In the genomic region with DNA sequence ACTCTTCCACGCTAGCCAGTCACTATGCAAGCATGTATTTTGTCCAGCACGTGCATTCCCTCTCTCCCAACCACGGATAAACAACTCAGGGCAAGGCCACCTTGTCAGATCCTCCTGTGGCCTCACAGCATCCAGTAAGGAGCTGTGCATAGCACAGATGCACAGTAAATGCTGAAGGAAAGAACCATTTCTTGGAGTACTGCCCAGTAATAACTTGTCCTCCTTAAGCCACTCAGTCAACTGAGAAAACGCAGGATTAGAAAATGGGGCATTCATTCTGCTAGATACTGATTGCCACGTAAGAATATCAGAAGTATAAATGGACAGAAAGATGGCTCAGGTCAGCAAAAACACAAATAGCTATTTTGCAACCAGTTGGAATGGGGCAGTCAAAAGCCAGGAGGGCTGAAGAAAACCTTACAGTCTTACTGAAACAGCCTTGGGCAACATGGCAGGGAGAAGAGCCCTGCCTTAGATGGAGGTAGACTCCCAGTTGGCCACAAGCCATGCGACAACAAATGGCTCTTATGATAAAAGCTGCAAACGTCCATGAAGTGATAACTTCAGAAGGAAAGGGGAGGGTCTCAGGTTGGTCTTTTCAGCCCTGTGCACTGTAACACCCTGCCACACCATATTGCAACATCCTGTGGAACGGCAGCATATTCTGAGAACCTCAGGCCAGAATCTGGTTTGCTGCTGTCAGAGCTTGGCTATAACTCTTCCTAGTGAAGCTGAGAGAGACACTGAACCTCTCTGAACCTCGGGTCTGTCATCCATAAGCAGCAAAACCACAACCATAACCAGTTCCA, we compare ENCODE assay signal across 18 cellular contexts. TPM values are rescaled to one million over a fixed set of nuclear protein-coding genes. Genes with fewer than 3 reads are reported as not detected.
A peak's percentile ranks its signal among the peaks of the same experiment; 100 is the strongest.
DNase-seq lines count a peak whose midpoint lies in the region; ATAC-seq and TF ChIP-seq lines count a peak whose summit lies in the region.
"Had no signal": no experiment of that assay in that cellular context is flagged by ENCODE, and none has a peak within 500 bp of the region (broad histone marks: within the 10 kb centered on the region; RNA-seq: fewer than 3 reads in every experiment).

No MANE protein-coding gene starts in this region.

- no peak overlapping the region for H4K8ac ChIP-seq in mesenchymal stem cell (ENCODE audit: low read length)

- no peak for ATAC-seq in T-helper 17 cell
- ATAC-seq: activated naive CD4-positive, alpha-beta T cell treated with anti-CD3 and anti-CD28 coated beads, Interleukin-2, amount 50 U/mL, for 72 hours; lower lobe of right lung had no signal

- H3K27me3 Mint-ChIP-seq in T-helper 17 cell, result peaks cover 21% of the 10 kb centered on the region

- 0 out of 2 replicates have a peak overlapping the region, but pooled peaks have one; percentile 2 for H3K27ac ChIP-seq in C4-2B
- H3K27ac ChIP-seq in mesenchymal stem cell (ENCODE audit: low read length, poor library complexity, severe bottlenecking), result no peak overlapping the region
- no peak overlapping the region for H3K27ac ChIP-seq in thyroid gland
- H3K27ac ChIP-seq: BLaER1, lower lobe of right lung had no signal

- no peak overlapping the region for H4K91ac ChIP-seq in mesenchymal stem cell (ENCODE audit: low read length)

- H3K9ac ChIP-seq in mesenchymal stem cell (ENCODE audit: low read length), result no peak overlapping the region
- H3K9ac ChIP-seq: BLaER1 had no signal

- H2BK15ac ChIP-seq in mesenchymal stem cell (ENCODE audit: low read depth, poor library complexity, severe bottlenecking), result no peak overlapping the region

- H2BK12ac ChIP-seq in mesenchymal stem cell (ENCODE audit: low read length in 2 of 2), result no peak overlapping the region

- H3K4me1 ChIP-seq in mesenchymal stem cell (ENCODE audit: control insufficient read depth, insufficient read depth, low read depth, low read length), result peaks cover 8% of the 10 kb centered on the region
- no peaks in the 10 kb centered on the region for H3K4me1 ChIP-seq in thyroid gland
- H3K4me1 ChIP-seq: lower lobe of right lung had no signal

- H3K79me1 ChIP-seq in mesenchymal stem cell (replicated peaks; ENCODE audit: low read length, poor library complexity, severe bottlenecking), result peaks cover 11% of the 10 kb centered on the region

- H3K9me3 ChIP-seq in mesenchymal stem cell (ENCODE audit: control insufficient read depth, low read length) (no peaks in the 10 kb centered on the region), T-helper 17 cell (ENCODE audit: control insufficient read depth, low read length, poor library complexity, severe bottlenecking) (no peaks in the 10 kb centered on the region), thyroid gland (no peaks in the 10 kb centered on the region)
- H3K9me3 ChIP-seq: lower lobe of right lung had no signal

- H3K23ac ChIP-seq in mesenchymal stem cell (ENCODE audit: low read length in 2 of 2), result no peak overlapping the region

- no peak overlapping the region for H2AFZ ChIP-seq in mesenchymal stem cell (ENCODE audit: low read depth, low read length)

- H3K4me2 ChIP-seq in mesenchymal stem cell (ENCODE audit: low read length, poor library complexity, severe bottlenecking), result no peak overlapping the region
- H3K4me2 ChIP-seq: BLaER1 had no signal

- H3K4me1 Mint-ChIP-seq in T-helper 17 cell, result no peaks in the 10 kb centered on the region

- no peak for TF ChIP-seq POLR2A in thyroid gland (IDR thresholded peaks at IDR 0.05)

- 75% methylated on average over 9 of the region's 9 CpGs for WGBS in mesenchymal stem cell
- 72 to 75% methylated on average over 9 of the region's 9 CpGs for WGBS in thyroid gland, 2 donors

- no peak overlapping the region for H3K14ac ChIP-seq in mesenchymal stem cell (ENCODE audit: low read length in 2 of 2)

- H3K4me3 ChIP-seq in choroid plexus epithelial cell (ENCODE audit: low read depth, low read length) (no peak overlapping the region), mesenchymal stem cell (ENCODE audit: insufficient read depth in 1 of 2, low read depth in 1 of 2, low read length in 2 of 2) (no peak overlapping the region), thyroid gland (replicated peaks in 1 of 3) (no peak overlapping the region)
- H3K4me3 ChIP-seq: BLaER1, lower lobe of right lung had no signal

- H2BK120ac ChIP-seq in mesenchymal stem cell (ENCODE audit: low read depth, low read length), result no peak overlapping the region

- peak overlapping the region in 1 of 2 experiments; percentile 16 for H3K18ac ChIP-seq in mesenchymal stem cell (ENCODE audit: low read depth in 1 of 2, low read length in 2 of 2)

- no peak overlapping the region for H3K4ac ChIP-seq in mesenchymal stem cell (ENCODE audit: low read depth in 1 of 2, low read length in 2 of 2)

- no peak for TF ChIP-seq CTCF in C4-2B (conservative IDR thresholded peaks at IDR 0.05)
- TF ChIP-seq CTCF in choroid plexus epithelial cell (conservative IDR thresholded peaks at IDR 0.05; ENCODE audit: low read depth, low read length), result no peak
- no peak for TF ChIP-seq CTCF in thyroid gland (IDR thresholded peaks at IDR 0.05)

- H3K27me3 ChIP-seq in mesenchymal stem cell (ENCODE audit: control insufficient read depth in 1 of 2, insufficient read depth in 1 of 2, low read length in 2 of 2), result no peaks in the 10 kb centered on the region
- H3K27me3 ChIP-seq in thyroid gland, result no peaks in the 10 kb centered on the region
- H3K27me3 ChIP-seq: BLaER1 had no signal

- DNase-seq in NCI-H226 (peak; percentile 47), choroid plexus epithelial cell (ENCODE audit: low read depth) (peak; percentile 87), mesenchymal stem cell (peak; percentile 66), 8988T (no peak), T-helper 17 cell (no peak), DMS153 treated with DMSO at 0.1 percent for 48 hours (lab: John Stamatoyannopoulos, UW; ENCODE audit: unreplicated experiment) (no peak), thyroid gland (no peak)
- DNase-seq: activated CD4-positive, alpha-beta T cell treated with anti-CD3 and anti-CD28 coated beads for 4 hours; DMS53; effector CD8-positive, alpha-beta T cell; lower lobe of right lung; NCI-H774 had no signal

- no peak overlapping the region for H3K27ac Mint-ChIP-seq in T-helper 17 cell
- H3K27ac Mint-ChIP-seq: nephron; T-helper 1 cell treated with Interleukin-12 subunit alpha and Interleukin-12 subunit beta and Interleukin-4 antibody, amounts not matched to agents 30 μg/mL and 1 μg/mL, for 36 hours had no signal

- H2AK5ac ChIP-seq in mesenchymal stem cell (ENCODE audit: low read length, severe bottlenecking), result no peak overlapping the region

- H3K36me3 ChIP-seq in mesenchymal stem cell (ENCODE audit: control insufficient read depth in 1 of 2, insufficient read depth in 2 of 2, low read depth in 1 of 2, low read length in 2 of 2) (no peaks in the 10 kb centered on the region), thyroid gland (no peaks in the 10 kb centered on the region)
- H3K36me3 ChIP-seq: BLaER1, lower lobe of right lung had no signal

- H2BK5ac ChIP-seq in mesenchymal stem cell (ENCODE audit: low read depth, low read length, poor library complexity, severe bottlenecking), result no peak overlapping the region

- peaks cover 3% of the 10 kb centered on the region for H3K36me3 Mint-ChIP-seq in T-helper 17 cell (ENCODE audit: low read depth)
- H3K36me3 Mint-ChIP-seq: activated naive CD4-positive, alpha-beta T cell treated with anti-CD3 and anti-CD28 coated beads, Interleukin-2, amount 50 U/mL, for 72 hours had no signal

- H3K4me3 Mint-ChIP-seq in T-helper 17 cell, result no peak overlapping the region
- H3K4me3 Mint-ChIP-seq: nephron; T-helper 1 cell treated with Interleukin-12 subunit alpha and Interleukin-12 subunit beta and Interleukin-4 antibody, amounts not matched to agents 30 μg/mL and 1 μg/mL, for 36 hours had no signal

- intact Hi-C loops in thyroid gland (cut with DNase I), result no loop called here

RNA-seq across cellular contexts. Expression of a gene that starts 23.0 kb away (rescaled TPM):
- polyA plus RNA-seq in mesenchymal stem cell (2013, experiment 1 of 2), result 4.4 TPM
- 4.5 TPM for polyA plus RNA-seq in mesenchymal stem cell (2013, experiment 2 of 2)
- 1 to 10 TPM; 5.8 to 7.4 TPM for total RNA-seq in T-helper 17 cell
- 10 to 100 TPM in 3 of 4 donors, 1 to 10 TPM in 1; 5.4 to 34.3 (median 21.9) TPM for total RNA-seq in thyroid gland

RNA-seq across cellular contexts. Expression of a gene that starts 39.9 kb away (rescaled TPM):
- not detected for polyA plus RNA-seq in mesenchymal stem cell (2013, experiment 1 of 2)
- polyA plus RNA-seq in mesenchymal stem cell (2013, experiment 2 of 2), result not detected
- total RNA-seq in T-helper 17 cell (not detected), thyroid gland (not detected)
- total RNA-seq: activated naive CD4-positive, alpha-beta T cell treated with anti-CD3 and anti-CD28 coated beads, Interleukin-2, amount 50 U/mL, for 72 hours; cardiac septum; lower lobe of right lung had no signal

Comparison
In these comparisons a context has a peak if more than half of its experiments do, and no peak if none do; other contexts are left out.
1. DNase-seq: peak in NCI-H226 (single experiment), choroid plexus epithelial cell (single experiment) and mesenchymal stem cell (single experiment); none in 8988T (single experiment), T-helper 17 cell (0 of 3), DMS153 treated with DMSO at 0.1 percent for 48 hours (single experiment) and thyroid gland (0 of 2).